17 cellular contexts compared by ENCODE assay signal in genomic region chr1:232467073-232467760, GRCh38.
"Had no signal": no experiment of that assay in that cellular context is flagged by ENCODE, and none has a peak within 500 bp of the region (broad histone marks: within the 10 kb centered on the region; RNA-seq: fewer than 3 reads in every experiment).

No MANE protein-coding gene starts in this region.

- H3K9me3 ChIP-seq: adrenal gland, ovary, thoracic aorta had no signal

- H3K27ac Mint-ChIP-seq: activated B cell treated with CpG ODN at 0.5 μM for 24 hours; activated naive CD4-positive, alpha-beta T cell treated with anti-CD3 and anti-CD28 coated beads, Interleukin-2, amount 10 ng/mL, durations not matched to agents 7 days and 5 days; activated T-helper 2 cell treated with anti-CD3 and anti-CD28 coated beads, Interferon-gamma antibody, Interleukin-2, Interleukin-4, amounts not matched to agents 10 μg/mL and 5 μg/mL and 100 μg/mL, durations not matched to agents 14 hours and 24 hours and 36 hours; stimulated activated naive CD8-positive, alpha-beta T cell treated with anti-CD3 and anti-CD28 coated beads, Interleukin-15, Interleukin-2, amounts not matched to agents 100 ng/mL and 50 ng/mL, for 24 hours had no signal

- H3K9me3 Mint-ChIP-seq: activated B cell treated with CpG ODN at 0.5 μM for 24 hours; activated T-helper 2 cell treated with anti-CD3 and anti-CD28 coated beads, Interferon-gamma antibody, Interleukin-2, Interleukin-4, amounts not matched to agents 10 μg/mL and 5 μg/mL and 100 μg/mL, durations not matched to agents 14 hours and 24 hours and 36 hours; stimulated activated naive CD8-positive, alpha-beta T cell treated with anti-CD3 and anti-CD28 coated beads, Interleukin-15, Interleukin-2, amounts not matched to agents 100 ng/mL and 50 ng/mL, for 24 hours had no signal

- H3K27ac ChIP-seq: adrenal gland, ovary, thoracic aorta had no signal

- H3K4me3 Mint-ChIP-seq: activated B cell treated with CpG ODN at 0.5 μM for 24 hours; activated naive CD4-positive, alpha-beta T cell treated with anti-CD3 and anti-CD28 coated beads, Interleukin-2, amount 10 ng/mL, durations not matched to agents 7 days and 5 days; stimulated activated naive CD8-positive, alpha-beta T cell treated with anti-CD3 and anti-CD28 coated beads, Interleukin-15, Interleukin-2, amounts not matched to agents 100 ng/mL and 50 ng/mL, for 24 hours had no signal

- H3K36me3 ChIP-seq: adrenal gland, ovary, thoracic aorta had no signal

- H3K27me3 ChIP-seq: adrenal gland, ovary had no signal

- H3K4me1 Mint-ChIP-seq: activated B cell treated with CpG ODN at 0.5 μM for 24 hours had no signal

- H3K4me3 ChIP-seq: adrenal gland, ovary, thoracic aorta had no signal

- H3K27me3 Mint-ChIP-seq: activated B cell treated with CpG ODN at 0.5 μM for 24 hours; activated naive CD4-positive, alpha-beta T cell treated with anti-CD3 and anti-CD28 coated beads, Interleukin-2, amount 10 ng/mL, durations not matched to agents 7 days and 5 days; stimulated activated naive CD8-positive, alpha-beta T cell treated with anti-CD3 and anti-CD28 coated beads, Interleukin-15, Interleukin-2, amounts not matched to agents 100 ng/mL and 50 ng/mL, for 24 hours had no signal

- H3K36me3 Mint-ChIP-seq: activated naive CD4-positive, alpha-beta T cell treated with anti-CD3 and anti-CD28 coated beads, Interleukin-2, amount 10 ng/mL, durations not matched to agents 7 days and 5 days had no signal

- DNase-seq: activated B cell treated with CpG ODN at 0.5 μM for 24 hours; activated CD4-positive, alpha-beta T cell treated with anti-CD3 and anti-CD28 coated beads, Interleukin-2, amount 50 U/mL, for 1 hour; activated naive CD4-positive, alpha-beta T cell treated with anti-CD3 and anti-CD28 coated beads, Interleukin-2, amount 10 ng/mL, durations not matched to agents 7 days and 5 days; activated T-cell treated with anti-CD3 and anti-CD28 coated beads for 4 hours; adrenal gland; caudate nucleus; cortex of kidney; effector CD8-positive, alpha-beta T cell; hippocampal formation; kidney glomerular epithelial cell; ovary; stimulated activated CD4-positive, alpha-beta T cell treated with anti-CD3 and anti-CD28 coated beads, Interleukin-12 subunit alpha, Interleukin-12 subunit beta, amount 100 ng/mL, for 4 hours; stimulated activated CD4-positive, alpha-beta T cell treated with anti-CD3 and anti-CD28 coated beads, Interleukin-2, amount 100 ng/mL, for 48 hours; stimulated activated CD8-positive, alpha-beta memory T cell treated with anti-CD3 and anti-CD28 coated beads, Interleukin-4, amount 100 ng/mL, for 48 hours had no signal
